ENCODE assay signal across 28 cellular contexts in genomic region chr19:46326608-46327007, GRCh38. TPM values are rescaled to one million over a fixed set of nuclear protein-coding genes. Genes with fewer than 3 reads are reported as not detected.
"Had no signal": no experiment of that assay in that cellular context is flagged by ENCODE, and none has a peak within 500 bp of the region (broad histone marks: within the 10 kb centered on the region; RNA-seq: fewer than 3 reads in every experiment).

No MANE protein-coding gene starts in this region.

- H3K36me3 ChIP-seq: colonic mucosa had no signal

- ATAC-seq: effector memory CD8-positive, alpha-beta T cell; esophagus mucosa; foreskin keratinocyte; gastrocnemius medialis; gastroesophageal sphincter; heart left ventricle; heart right ventricle had no signal

- DNase-seq: colonic mucosa; cortex of kidney; dermis blood vessel endothelial cell; dorsolateral prefrontal cortex; effector CD4-positive, alpha-beta T cell; effector CD8-positive, alpha-beta T cell; effector memory CD4-positive, alpha-beta T cell; effector memory CD8-positive, alpha-beta T cell; erythroblast; esophagus squamous epithelium; foreskin fibroblast; foreskin keratinocyte; foreskin melanocyte; gastrocnemius medialis; glutamatergic neuron; head of caudate nucleus; heart left ventricle; heart right ventricle had no signal

- H3K27ac Mint-ChIP-seq: dendritic cell treated with granulocyte-macrophage colony-stimulating factor and Interleukin-4, amounts not matched to agents 40 ng/mL and 50 ng/mL, for 4 days; effector memory CD8-positive, alpha-beta T cell had no signal

- H3K27ac ChIP-seq: colonic mucosa, coronary artery, dorsolateral prefrontal cortex, epithelial cell of prostate, esophagus muscularis mucosa, esophagus squamous epithelium, foreskin keratinocyte, gastrocnemius medialis, gastroesophageal sphincter, heart left ventricle, heart right ventricle had no signal

- FAIRE-seq: colon, endometrium, endothelial cell of umbilical vein, frontal cortex had no signal

- H3K9me3 ChIP-seq: colonic mucosa had no signal

- H3K27me3 ChIP-seq: colonic mucosa, dorsolateral prefrontal cortex, esophagus muscularis mucosa, esophagus squamous epithelium, foreskin keratinocyte, gastrocnemius medialis, gastroesophageal sphincter, heart left ventricle, heart right ventricle had no signal

- H3K4me3 ChIP-seq: colonic mucosa, coronary artery, dorsolateral prefrontal cortex, esophagus muscularis mucosa, esophagus squamous epithelium, gastrocnemius medialis, gastroesophageal sphincter, heart left ventricle, heart right ventricle had no signal

- H3K4me1 ChIP-seq: colonic mucosa, esophagus squamous epithelium, foreskin keratinocyte, gastrocnemius medialis, gastroesophageal sphincter, heart right ventricle had no signal

- H3K4me3 Mint-ChIP-seq: dendritic cell treated with granulocyte-macrophage colony-stimulating factor and Interleukin-4, amounts not matched to agents 40 ng/mL and 50 ng/mL, for 4 days; effector memory CD8-positive, alpha-beta T cell had no signal

RNA-seq across cellular contexts. Expression of gene HIF3A, which starts 29.8 kb away (rescaled TPM):
- total RNA-seq: foreskin keratinocyte had no signal
